8 cellular contexts compared by ENCODE assay signal in the genomic region with DNA sequence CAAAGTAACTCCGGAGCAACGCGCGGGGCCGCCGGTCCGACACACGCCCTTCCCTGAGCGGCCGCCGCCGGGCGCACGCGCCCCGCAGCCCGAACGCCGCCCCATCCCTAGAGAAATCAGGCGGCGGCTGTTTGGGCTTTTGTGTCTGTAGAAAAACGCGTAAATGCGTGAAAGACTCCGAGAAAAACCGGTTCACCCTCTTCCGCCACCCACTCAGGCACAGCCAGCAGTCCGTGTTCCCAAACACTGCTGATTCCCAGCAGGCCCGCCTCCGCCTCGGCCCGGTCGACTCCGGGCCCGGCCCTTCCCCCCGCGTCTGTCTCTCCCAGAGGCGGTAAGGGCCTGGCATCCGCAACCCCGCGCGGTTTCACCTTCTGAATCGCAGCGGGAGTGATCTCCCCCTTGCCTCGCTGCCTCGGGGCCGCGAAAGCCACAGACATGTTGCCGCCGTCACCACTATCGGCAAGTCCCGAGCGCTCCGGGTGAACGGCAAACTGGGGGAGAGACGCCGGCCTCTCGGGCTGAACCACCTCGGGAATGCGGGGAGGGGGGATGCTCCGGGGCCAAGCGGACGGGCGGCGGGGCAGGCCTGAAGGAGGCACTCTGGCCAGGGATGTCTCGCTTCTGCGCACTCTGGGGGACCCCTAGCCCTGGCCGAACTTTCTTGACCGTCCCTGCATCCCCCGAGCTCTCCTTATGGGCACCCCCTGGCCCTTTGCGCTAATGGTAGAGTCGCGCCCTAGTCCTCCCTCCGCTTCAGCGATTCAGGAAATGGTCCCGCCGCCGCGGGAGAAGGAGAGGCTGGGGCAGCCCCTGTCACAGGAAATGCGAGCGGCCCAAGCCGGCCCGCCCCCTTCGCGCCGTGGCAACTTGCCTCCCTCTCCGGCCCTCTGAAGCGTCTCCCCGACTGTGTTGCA. TPM values are rescaled to one million over a fixed set of nuclear protein-coding genes. Genes with fewer than 3 reads are reported as not detected.
DNase-seq lines count a peak whose midpoint lies in the region; TF ChIP-seq lines count a peak whose summit lies in the region.

A gene with protein sequence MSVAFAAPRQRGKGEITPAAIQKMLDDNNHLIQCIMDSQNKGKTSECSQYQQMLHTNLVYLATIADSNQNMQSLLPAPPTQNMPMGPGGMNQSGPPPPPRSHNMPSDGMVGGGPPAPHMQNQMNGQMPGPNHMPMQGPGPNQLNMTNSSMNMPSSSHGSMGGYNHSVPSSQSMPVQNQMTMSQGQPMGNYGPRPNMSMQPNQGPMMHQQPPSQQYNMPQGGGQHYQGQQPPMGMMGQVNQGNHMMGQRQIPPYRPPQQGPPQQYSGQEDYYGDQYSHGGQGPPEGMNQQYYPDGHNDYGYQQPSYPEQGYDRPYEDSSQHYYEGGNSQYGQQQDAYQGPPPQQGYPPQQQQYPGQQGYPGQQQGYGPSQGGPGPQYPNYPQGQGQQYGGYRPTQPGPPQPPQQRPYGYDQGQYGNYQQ (minus strand): TSS at position 484 of the 917 bp plus-strand sequence. CDS start 44 bp downstream, at position 440.

- H3K4me1 ChIP-seq in suprapubic skin = peaks cover 31% of the 10 kb centered on the region

- TF ChIP-seq EP300 in suprapubic skin (IDR thresholded peaks at IDR 0.05) = no peak

- H3K36me3 ChIP-seq in SK-N-MC (ENCODE audit: insufficient read depth, low read length) (peaks cover 21% of the 10 kb centered on the region), suprapubic skin (no peaks in the 10 kb centered on the region)

- POLR2A ChIA-PET in HEK293T (lab: Yijun Ruan, JAX) = interaction anchor here (1.1 kb wide), 1 partner anchor 12 kb away, joined by 3 read pairs; no protein-coding TSS in a partner anchor

- H3K27me3 ChIP-seq in suprapubic skin = no peaks in the 10 kb centered on the region

- no peak for TF ChIP-seq POLR2A in suprapubic skin (IDR thresholded peaks at IDR 0.05)

- H3K4me3 ChIP-seq in SK-N-MC (peak within 1 kb of the TSS; percentile 91), suprapubic skin (peak within 1 kb of the TSS; percentile 81)

- no peak for TF ChIP-seq CTCF in suprapubic skin (IDR thresholded peaks at IDR 0.05)

- DNase-seq in GM03348 (ENCODE audit: low spot score) (peak; percentile 97), HEK293T (ENCODE audit: extremely low spot score) (peak; percentile 92), MV-4-11 (lab: John Stamatoyannopoulos, UW) (peak; percentile 89), SK-N-MC (ENCODE audit: low read depth, low spot score) (peak; percentile 28), germinal center (ENCODE audit: low spot score) (peak; percentile 92), nucleus accumbens (lab: John Stamatoyannopoulos, UW) (peak; percentile 33 to 99 (median 92)), suprapubic skin (ENCODE audit: low spot score in 2 of 2) (peak; percentile 96 to 98)
- DNase-seq in activated naive CD4-positive, alpha-beta T cell treated with anti-CD3 and anti-CD28 coated beads, Interleukin-2, amount 50 U/mL, for 16 hours = peak; percentile 87

- peak within 1 kb of the TSS; percentile 77 for H3K27ac ChIP-seq in SK-N-MC
- H3K27ac ChIP-seq in suprapubic skin = peak within 1 kb of the TSS; percentile 99

- WGBS in suprapubic skin = under 1% methylated on average over 48 of the region's 89 CpGs

- peak within 1 kb of the TSS; percentile 84 for H3K9ac ChIP-seq in SK-N-MC (ENCODE audit: insufficient read length)

- CTCF ChIA-PET in HEK293T (lab: Yijun Ruan, JAX) = no interaction called here

- H3K9me3 ChIP-seq in SK-N-MC (ENCODE audit: low read depth, low read length) (no peaks in the 10 kb centered on the region), suprapubic skin (no peaks in the 10 kb centered on the region)

TF ChIP-seq in HEK293T, 16 proteins besides CTCF, POLR2A, EP300 and RAD21:
- TF ChIP-seq NFRKB (IDR thresholded peaks at IDR 0.05) = no peak
- TF ChIP-seq ARNT (IDR thresholded peaks at IDR 0.05) = no peak
- TF ChIP-seq BHLHE40 (IDR thresholded peaks at IDR 0.05; ENCODE audit: borderline replicate concordance) = peak; percentile 95
- no peak for TF ChIP-seq FOXK2 (IDR thresholded peaks at IDR 0.05)
- TF ChIP-seq ELF4 (IDR thresholded peaks at IDR 0.05) = peak; percentile 44
- TF ChIP-seq FOXM1 (IDR thresholded peaks at IDR 0.05; ENCODE audit: borderline replicate concordance) = peak; percentile 73
- no peak for TF ChIP-seq HDGF (IDR thresholded peaks at IDR 0.05; ENCODE audit: borderline replicate concordance)
- TF ChIP-seq CTBP1 (IDR thresholded peaks at IDR 0.05; ENCODE audit: borderline replicate concordance) = peak; percentile 67; the same call in 1 of the 2 replicates
- TF ChIP-seq LEF1 (IDR thresholded peaks at IDR 0.05; ENCODE audit: borderline replicate concordance) = no peak
- no peak for TF ChIP-seq L3MBTL2 (conservative IDR thresholded peaks at IDR 0.05)
- TF ChIP-seq TARDBP (IDR thresholded peaks at IDR 0.05) = no peak
- TF ChIP-seq, protein P1, sequence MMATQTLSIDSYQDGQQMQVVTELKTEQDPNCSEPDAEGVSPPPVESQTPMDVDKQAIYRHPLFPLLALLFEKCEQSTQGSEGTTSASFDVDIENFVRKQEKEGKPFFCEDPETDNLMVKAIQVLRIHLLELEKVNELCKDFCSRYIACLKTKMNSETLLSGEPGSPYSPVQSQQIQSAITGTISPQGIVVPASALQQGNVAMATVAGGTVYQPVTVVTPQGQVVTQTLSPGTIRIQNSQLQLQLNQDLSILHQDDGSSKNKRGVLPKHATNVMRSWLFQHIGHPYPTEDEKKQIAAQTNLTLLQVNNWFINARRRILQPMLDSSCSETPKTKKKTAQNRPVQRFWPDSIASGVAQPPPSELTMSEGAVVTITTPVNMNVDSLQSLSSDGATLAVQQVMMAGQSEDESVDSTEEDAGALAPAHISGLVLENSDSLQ (IDR thresholded peaks at IDR 0.05) = peak; percentile 29; the same call in 1 of the 2 replicates
- TF ChIP-seq FOXA1 (IDR thresholded peaks at IDR 0.05) = no peak
- no peak for TF ChIP-seq ZNF384 (IDR thresholded peaks at IDR 0.05)
- no peak for TF ChIP-seq SP1 (IDR thresholded peaks at IDR 0.05)
- no peak for TF ChIP-seq SUZ12 (IDR thresholded peaks at IDR 0.05)

RNA-seq across cellular contexts. Expression of the gene that starts here (rescaled TPM):
- 100 to 1,000 TPM; 140 to 386 (median 207) TPM for total RNA-seq in suprapubic skin

Comparison
In these comparisons a context has a peak if more than half of its experiments do, and no peak if none do; other contexts are left out.
1. Peak in every context shown above with its lines: DNase-seq, H3K4me3 ChIP-seq and H3K27ac ChIP-seq.
2. DNase-seq: peak in every context shown above with its lines; median percentile 97 in GM03348; 97 in suprapubic skin; 92 in HEK293T; 92 in germinal center; 92 in nucleus accumbens; 89 in MV-4-11; 87 in activated naive CD4-positive, alpha-beta T cell treated with anti-CD3 and anti-CD28 coated beads, Interleukin-2, amount 50 U/mL, for 16 hours; 28 in SK-N-MC.